In genomic region chr20:18414140-18414539, GRCh38 we compare ENCODE assay signal across 1 cellular context.
TF ChIP-seq lines count a peak whose summit lies in the region.

No MANE protein-coding gene starts in this region.

TF ChIP-seq in WTC11, 78 proteins besides CTCF, POLR2A, EP300 and RAD21 (continued from another document):
- no peak for TF ChIP-seq ZNF532 (CRISPR knock-in tag; IDR thresholded peaks at IDR 0.05; ENCODE audit: borderline replicate concordance)
- no peak for TF ChIP-seq MXD4 (CRISPR knock-in tag; IDR thresholded peaks at IDR 0.05; ENCODE audit: borderline replicate concordance)
- TF ChIP-seq ZNF396 (CRISPR knock-in tag; IDR thresholded peaks at IDR 0.05; ENCODE audit: borderline replicate concordance): no peak
- no peak for TF ChIP-seq NR2C2 (CRISPR knock-in tag; IDR thresholded peaks at IDR 0.05)
- TF ChIP-seq IRF1 (CRISPR knock-in tag; IDR thresholded peaks at IDR 0.05): no peak
- TF ChIP-seq ATF6 (CRISPR knock-in tag; IDR thresholded peaks at IDR 0.05): no peak
